ENCODE assay signal across 8 cellular contexts in the genomic region with DNA sequence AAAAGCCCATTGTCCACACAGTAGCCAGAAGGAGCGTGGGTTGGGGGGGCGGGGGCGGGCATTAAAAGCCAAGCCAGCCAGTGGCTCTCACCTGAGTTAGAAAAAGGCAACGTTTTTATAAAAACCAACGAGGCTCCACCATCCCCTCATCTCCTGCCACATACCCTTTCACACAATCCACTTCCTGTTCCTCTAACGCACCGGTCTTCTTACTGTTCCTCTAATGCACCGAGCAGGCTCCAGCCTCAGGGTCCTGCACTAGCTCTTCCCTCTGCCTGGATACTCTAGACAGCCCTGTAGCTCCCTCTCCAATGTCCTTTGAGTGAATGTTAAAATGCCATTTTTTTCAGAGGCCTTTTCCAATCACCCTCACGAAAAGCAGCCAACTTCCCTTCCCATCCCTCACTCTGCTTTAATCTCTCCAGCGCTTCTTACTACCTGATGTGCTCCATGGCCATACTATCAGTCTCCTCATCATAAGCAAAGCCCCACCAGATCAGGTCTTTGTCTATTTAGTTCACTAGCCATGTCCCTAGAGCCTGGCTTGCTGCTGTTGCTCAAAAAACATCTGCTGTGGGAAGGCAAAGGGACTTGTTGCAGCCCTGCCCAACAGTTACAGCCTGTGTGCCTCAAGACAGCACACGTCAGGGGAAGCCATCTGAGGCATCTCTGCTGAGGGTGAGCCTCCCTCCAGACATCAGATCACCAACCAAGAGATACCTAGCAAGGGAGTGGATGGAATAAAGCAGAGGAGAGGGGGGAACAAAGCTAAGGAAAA. TPM values are rescaled to one million over a fixed set of nuclear protein-coding genes. Genes with fewer than 3 reads are reported as not detected.
A peak's percentile ranks its signal among the peaks of the same experiment; 100 is the strongest.
DNase-seq lines count a peak whose midpoint lies in the region; ATAC-seq and TF ChIP-seq lines count a peak whose summit lies in the region.

No MANE protein-coding gene starts in this region.

- peak overlapping the region; percentile 81 for H3K27ac Mint-ChIP-seq in activated CD8-positive, alpha-beta memory T cell treated with anti-CD3 and anti-CD28 coated beads, Interleukin-2, amount 10 ng/mL, durations not matched to agents 7 days and 5 days
- H3K27ac Mint-ChIP-seq in activated CD4-positive, alpha-beta memory T cell treated with anti-CD3 and anti-CD28 coated beads for 36 hours = peak overlapping the region; percentile 83

- no peaks in the 10 kb centered on the region for H3K27me3 Mint-ChIP-seq in activated CD8-positive, alpha-beta memory T cell treated with anti-CD3 and anti-CD28 coated beads, Interleukin-2, amount 10 ng/mL, durations not matched to agents 7 days and 5 days
- H3K27me3 Mint-ChIP-seq in activated CD4-positive, alpha-beta memory T cell treated with anti-CD3 and anti-CD28 coated beads for 36 hours = no peaks in the 10 kb centered on the region

- H3K36me3 ChIP-seq in thoracic aorta = no peaks in the 10 kb centered on the region

- peaks cover 31% of the 10 kb centered on the region for H3K36me3 Mint-ChIP-seq in activated CD8-positive, alpha-beta memory T cell treated with anti-CD3 and anti-CD28 coated beads, Interleukin-2, amount 10 ng/mL, durations not matched to agents 7 days and 5 days
- H3K36me3 Mint-ChIP-seq in activated CD4-positive, alpha-beta memory T cell treated with anti-CD3 and anti-CD28 coated beads for 36 hours = peaks cover 27% of the 10 kb centered on the region

- POLR2A ChIA-PET in activated CD4-positive, alpha-beta memory T cell treated with anti-CD3 and anti-CD28 coated beads for 36 hours (lab: Charles Lee) = interaction anchor here (0.5 to 3.5 kb wide), 2 partner anchors 63 to 674 kb away, joined by 4 to 27 read pairs; no protein-coding TSS in a partner anchor

- H3K4me3 ChIP-seq in right cardiac atrium (ENCODE audit: low read length) (no peak overlapping the region), thoracic aorta (peak overlapping the region; percentile 4)

- peak; percentile 28 for ATAC-seq in activated CD8-positive, alpha-beta memory T cell treated with anti-CD3 and anti-CD28 coated beads, Interleukin-2, amount 10 ng/mL, durations not matched to agents 7 days and 5 days
- ATAC-seq in right cardiac atrium (no peak), thoracic aorta (ENCODE audit: insufficient number of reproducible peaks, low FRiP score, low read depth) (no peak), GM19324 (IDR thresholded peaks at IDR 0.05; ENCODE audit: low FRiP score, unreplicated experiment) (no peak), GM18502 (IDR thresholded peaks at IDR 0.05; ENCODE audit: poor library complexity, unreplicated experiment) (no peak)

- H3K9me3 Mint-ChIP-seq in activated CD8-positive, alpha-beta memory T cell treated with anti-CD3 and anti-CD28 coated beads, Interleukin-2, amount 10 ng/mL, durations not matched to agents 7 days and 5 days (ENCODE audit: low read depth) = no peaks in the 10 kb centered on the region
- H3K9me3 Mint-ChIP-seq in activated CD4-positive, alpha-beta memory T cell treated with anti-CD3 and anti-CD28 coated beads for 36 hours = no peaks in the 10 kb centered on the region

- H3K9me3 ChIP-seq in right cardiac atrium (ENCODE audit: control insufficient read depth, low read length) (no peaks in the 10 kb centered on the region), thoracic aorta (no peaks in the 10 kb centered on the region)

- H3K27ac ChIP-seq in right cardiac atrium (ENCODE audit: low read length) (peak overlapping the region; percentile 50), thoracic aorta (peak overlapping the region; percentile 46 to 63)

- H3K4me1 ChIP-seq in right cardiac atrium (ENCODE audit: control insufficient read depth, insufficient read depth, low read length) = peaks cover 19% of the 10 kb centered on the region
- H3K4me1 ChIP-seq in thoracic aorta (ENCODE audit: control insufficient read depth in 1 of 2, low read depth in 2 of 2) = peaks cover 34 to 41% of the 10 kb centered on the region in 2 donors

- peak overlapping the region; percentile 74 for H3K4me3 Mint-ChIP-seq in activated CD8-positive, alpha-beta memory T cell treated with anti-CD3 and anti-CD28 coated beads, Interleukin-2, amount 10 ng/mL, durations not matched to agents 7 days and 5 days
- peak overlapping the region; percentile 62 for H3K4me3 Mint-ChIP-seq in activated CD4-positive, alpha-beta memory T cell treated with anti-CD3 and anti-CD28 coated beads for 36 hours

- no peaks in the 10 kb centered on the region for H3K27me3 ChIP-seq in right cardiac atrium (ENCODE audit: control insufficient read depth, insufficient read depth)
- H3K27me3 ChIP-seq in thoracic aorta (replicated peaks; ENCODE audit: insufficient read depth) = no peaks in the 10 kb centered on the region

- no peak for TF ChIP-seq CTCF in thoracic aorta (IDR thresholded peaks at IDR 0.05)

- H3K4me1 Mint-ChIP-seq in activated CD8-positive, alpha-beta memory T cell treated with anti-CD3 and anti-CD28 coated beads, Interleukin-2, amount 10 ng/mL, durations not matched to agents 7 days and 5 days = peaks cover 81% of the 10 kb centered on the region
- peaks cover 78% of the 10 kb centered on the region for H3K4me1 Mint-ChIP-seq in activated CD4-positive, alpha-beta memory T cell treated with anti-CD3 and anti-CD28 coated beads for 36 hours (ENCODE audit: low read depth)

- peak; percentile 63 for DNase-seq in activated CD8-positive, alpha-beta memory T cell treated with anti-CD3 and anti-CD28 coated beads, Interleukin-2, amount 10 ng/mL, durations not matched to agents 7 days and 5 days
- no peak for DNase-seq in activated CD8-positive, alpha-beta memory T cell treated with anti-CD3 and anti-CD28 coated beads, Interleukin-2, amount 50 U/mL, for 48 hours
- DNase-seq in activated CD4-positive, alpha-beta memory T cell treated with anti-CD3 and anti-CD28 coated beads for 36 hours = peak; percentile 17
- no peak for DNase-seq in right cardiac atrium
- no peak for DNase-seq in thoracic aorta (ENCODE audit: low spot score)
- DNase-seq in NCI-H524 (lab: John Stamatoyannopoulos, UW) = no peak

- 59% methylated on average over 11 of the region's 11 CpGs for WGBS in right cardiac atrium

- CTCF ChIA-PET in activated CD8-positive, alpha-beta memory T cell treated with anti-CD3 and anti-CD28 coated beads, Interleukin-2, amount 10 ng/mL, durations not matched to agents 7 days and 5 days (lab: Charles Lee) = interaction anchor here (1.0 to 6.2 kb wide), 5 partner anchors 9 to 88 kb away, joined by 3 to 24 read pairs (median 4); partner anchors contain the start of gene NSFL1C
- CTCF ChIA-PET in activated CD4-positive, alpha-beta memory T cell treated with anti-CD3 and anti-CD28 coated beads for 36 hours (lab: Charles Lee) = interaction anchor here (1.4 to 2.2 kb wide), 2 partner anchors 49 to 76 kb away, joined by 3 to 7 read pairs; no protein-coding TSS in a partner anchor

- intact Hi-C loops in activated CD4-positive, alpha-beta memory T cell treated with anti-CD3 and anti-CD28 coated beads for 36 hours (cut with micrococcal nuclease) = loop anchor here (1.0 kb wide), 1 partner anchor 64 kb away; no protein-coding TSS in a partner anchor
- intact Hi-C loops in right cardiac atrium (cut with DNase I) = loop anchor here in 2 of 4 donors (5.0 kb wide), 2 partner anchors 62 to 67 kb away; partner anchors contain the start of gene SDCBP2 (in 1 of the 2)

RNA-seq across cellular contexts. Expression of gene FKBP1A, which starts 4.0 kb away (rescaled TPM):
- total RNA-seq in activated CD8-positive, alpha-beta memory T cell treated with anti-CD3 and anti-CD28 coated beads, Interleukin-2, amount 10 ng/mL, durations not matched to agents 7 days and 5 days = 100 to 1,000 TPM; 247 to 273 TPM
- total RNA-seq in activated CD4-positive, alpha-beta memory T cell treated with anti-CD3 and anti-CD28 coated beads for 36 hours = 100 to 1,000 TPM; 247 to 252 TPM
- total RNA-seq in right cardiac atrium (100 to 1,000 TPM; 105 to 162 (median 140) TPM), thoracic aorta (100 to 1,000 TPM in 1 of 2 donors, 10 to 100 TPM in 1; 69.9 to 184 TPM)
- 129 TPM for polyA plus RNA-seq in right cardiac atrium

RNA-seq across cellular contexts. Expression of gene SDCBP2, which starts 60.0 kb away (rescaled TPM):
- 1 to 10 TPM; 2.1 to 4.3 TPM for total RNA-seq in activated CD8-positive, alpha-beta memory T cell treated with anti-CD3 and anti-CD28 coated beads, Interleukin-2, amount 10 ng/mL, durations not matched to agents 7 days and 5 days
- total RNA-seq in activated CD4-positive, alpha-beta memory T cell treated with anti-CD3 and anti-CD28 coated beads for 36 hours = 1 to 10 TPM; 4.4 to 5.9 TPM
- total RNA-seq in right cardiac atrium (1 to 10 TPM; 1.9 to 2.2 (median 2.2) TPM), thoracic aorta (10 to 100 TPM in 1 of 2 donors, 1 to 10 TPM in 1; 4.1 to 10.2 TPM)
- polyA plus RNA-seq in right cardiac atrium = 2.0 TPM

Comparison
In these comparisons a context has a peak if more than half of its experiments do, and no peak if none do; other contexts are left out.
1. DNase-seq: peak in activated CD8-positive, alpha-beta memory T cell treated with anti-CD3 and anti-CD28 coated beads, Interleukin-2, amount 10 ng/mL, durations not matched to agents 7 days and 5 days (single experiment) and activated CD4-positive, alpha-beta memory T cell treated with anti-CD3 and anti-CD28 coated beads for 36 hours (single experiment); none in activated CD8-positive, alpha-beta memory T cell treated with anti-CD3 and anti-CD28 coated beads, Interleukin-2, amount 50 U/mL, for 48 hours (single experiment), right cardiac atrium (0 of 3), thoracic aorta (single experiment) and NCI-H524 (0 of 2).